ENCODE assay signal across 24 cellular contexts in the genomic region with DNA sequence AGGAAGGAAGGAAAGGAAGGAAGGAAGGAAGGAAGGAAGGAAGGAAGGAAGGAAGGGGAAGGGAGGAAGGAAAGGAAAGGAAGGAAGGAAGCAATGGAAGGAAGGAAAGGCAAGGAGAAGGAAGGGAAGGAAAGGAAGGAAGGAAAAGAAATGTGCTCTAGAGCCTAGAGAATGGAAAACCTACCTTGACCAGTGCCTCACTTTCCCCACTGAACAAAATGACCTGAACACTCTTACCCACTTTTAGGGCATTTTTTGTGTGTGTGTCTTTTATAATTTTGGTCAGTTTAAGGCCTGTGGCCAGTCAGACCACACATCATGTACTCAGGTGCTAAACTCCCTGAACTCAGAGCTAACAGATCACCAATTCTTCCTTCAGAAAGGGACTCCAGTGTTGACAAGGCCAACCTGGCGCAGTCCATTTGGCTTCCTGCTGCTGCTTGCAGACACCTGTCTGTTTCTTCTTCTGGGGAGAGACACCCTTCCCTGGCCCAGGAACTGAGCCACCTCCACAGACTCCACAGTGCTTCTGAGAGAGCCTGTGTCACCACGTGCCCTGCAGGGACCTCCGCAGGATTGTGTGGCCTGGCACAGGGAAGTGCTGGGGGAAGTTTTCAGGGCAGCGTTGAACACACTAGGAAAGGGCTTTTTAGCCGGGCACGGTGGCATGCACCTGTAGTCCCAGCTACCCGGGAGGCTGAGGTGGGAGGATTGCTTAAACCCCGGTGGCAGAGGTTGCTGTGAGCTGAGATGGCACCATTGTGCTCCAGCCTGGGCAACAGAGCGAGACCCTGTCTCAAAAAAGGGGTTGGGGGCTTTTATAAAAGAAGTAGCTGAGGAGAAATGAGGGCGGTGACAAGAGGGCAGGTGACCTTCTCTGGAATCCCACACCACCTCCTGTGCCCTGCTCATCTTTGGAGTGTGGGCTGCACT.
"Had no signal": no experiment of that assay in that cellular context is flagged by ENCODE, and none has a peak within 500 bp of the region (broad histone marks: within the 10 kb centered on the region; RNA-seq: fewer than 3 reads in every experiment).

No MANE protein-coding gene starts in this region.

- H3K27me3 ChIP-seq: adrenal gland, breast epithelium, Peyer's patch had no signal

- H3K36me3 ChIP-seq: adrenal gland, breast epithelium, Peyer's patch had no signal

- H3K9me3 ChIP-seq: adrenal gland, breast epithelium, Peyer's patch had no signal

- H3K4me1 ChIP-seq: adrenal gland, breast epithelium, Peyer's patch had no signal

- H3K4me3 ChIP-seq: adrenal gland, breast epithelium, K562, Peyer's patch had no signal

- H3K27ac ChIP-seq: adrenal gland, breast epithelium, Peyer's patch, VCaP had no signal

- H3K4me3 Mint-ChIP-seq: activated CD4-positive, alpha-beta memory T cell treated with anti-CD3 and anti-CD28 coated beads, Interleukin-2, amount 10 ng/mL, durations not matched to agents 7 days and 5 days; activated naive CD4-positive, alpha-beta T cell treated with anti-CD3 and anti-CD28 coated beads for 36 hours; activated naive CD8-positive, alpha-beta T cell treated with anti-CD3 and anti-CD28 coated beads, Interleukin-2, amount 10 ng/mL, durations not matched to agents 7 days and 5 days; activated T-helper 17 cell treated with anti-CD3 and anti-CD28 coated beads, Interleukin-2, amount 50 U/mL, for 72 hours; central memory CD8-positive, alpha-beta T cell; T-cell had no signal

- H3K9me3 Mint-ChIP-seq: activated CD4-positive, alpha-beta memory T cell treated with anti-CD3 and anti-CD28 coated beads, Interleukin-2, amount 10 ng/mL, durations not matched to agents 7 days and 5 days; activated naive CD4-positive, alpha-beta T cell treated with anti-CD3 and anti-CD28 coated beads for 36 hours; activated naive CD8-positive, alpha-beta T cell treated with anti-CD3 and anti-CD28 coated beads, Interleukin-2, amount 10 ng/mL, durations not matched to agents 7 days and 5 days; activated T-helper 17 cell treated with anti-CD3 and anti-CD28 coated beads, Interleukin-2, amount 50 U/mL, for 72 hours; central memory CD8-positive, alpha-beta T cell; T-cell had no signal

- H3K27ac Mint-ChIP-seq: activated CD4-positive, alpha-beta memory T cell treated with anti-CD3 and anti-CD28 coated beads, Interleukin-2, amount 10 ng/mL, durations not matched to agents 7 days and 5 days; activated naive CD4-positive, alpha-beta T cell treated with anti-CD3 and anti-CD28 coated beads for 36 hours; activated T-helper 17 cell treated with anti-CD3 and anti-CD28 coated beads, Interleukin-2, amount 50 U/mL, for 72 hours; T-cell had no signal

- DNase-seq: activated CD4-positive, alpha-beta memory T cell treated with anti-CD3 and anti-CD28 coated beads, Interleukin-2, amount 10 ng/mL, durations not matched to agents 7 days and 5 days; activated CD4-positive, alpha-beta T cell treated with anti-CD3 and anti-CD28 coated beads, Interleukin-2, amount 50 U/mL, for 1 hour; activated CD4-positive, CD25-positive, alpha-beta regulatory T cell; activated gamma-delta T cell; activated naive CD4-positive, alpha-beta T cell treated with anti-CD3 and anti-CD28 coated beads for 36 hours; activated naive CD8-positive, alpha-beta T cell treated with anti-CD3 and anti-CD28 coated beads, Interleukin-2, amount 10 ng/mL, durations not matched to agents 7 days and 5 days; activated T-cell treated with anti-CD3 and anti-CD28 coated beads for 4 hours; activated T-cell treated with anti-CD3 and anti-CD28 coated beads, Interleukin-2, amount 50 U/mL, for 48 hours; aorta; Karpas-422; NCI-H146; NCI-H187 treated with DMSO at 0.1 percent for 48 hours; NCI-H2081 treated with DMSO at 0.1 percent for 48 hours; NCI-H446; NCI-H524; Peyer's patch; SHP77 treated with DMSO at 0.1 percent for 48 hours; T-cell had no signal

- H3K27me3 Mint-ChIP-seq: activated CD4-positive, alpha-beta memory T cell treated with anti-CD3 and anti-CD28 coated beads, Interleukin-2, amount 10 ng/mL, durations not matched to agents 7 days and 5 days had no signal

- H3K4me1 Mint-ChIP-seq: activated CD4-positive, alpha-beta memory T cell treated with anti-CD3 and anti-CD28 coated beads, Interleukin-2, amount 10 ng/mL, durations not matched to agents 7 days and 5 days; activated T-helper 17 cell treated with anti-CD3 and anti-CD28 coated beads, Interleukin-2, amount 50 U/mL, for 72 hours; central memory CD8-positive, alpha-beta T cell; T-cell had no signal

- H3K36me3 Mint-ChIP-seq: activated naive CD8-positive, alpha-beta T cell treated with anti-CD3 and anti-CD28 coated beads, Interleukin-2, amount 10 ng/mL, durations not matched to agents 7 days and 5 days; T-cell had no signal

- ATAC-seq: activated T-helper 17 cell treated with anti-CD3 and anti-CD28 coated beads, Interleukin-2, amount 50 U/mL, for 72 hours; T-cell had no signal
